In genomic region chr9:74942801-74943200, GRCh38 we compare ENCODE assay signal across 10 cellular contexts.
A peak's percentile ranks its signal among the peaks of the same experiment; 100 is the strongest.
DNase-seq lines count a peak whose midpoint lies in the region; ATAC-seq and TF ChIP-seq lines count a peak whose summit lies in the region.
"Had no signal": no experiment of that assay in that cellular context is flagged by ENCODE, and none has a peak within 500 bp of the region (broad histone marks: within the 10 kb centered on the region; RNA-seq: fewer than 3 reads in every experiment).

No MANE protein-coding gene starts in this region.

- no peak for TF ChIP-seq POLR2A in erythroblast (IDR thresholded peaks at IDR 0.05; ENCODE audit: low read length)

- ATAC-seq in GM18498 (IDR thresholded peaks at IDR 0.05; ENCODE audit: unreplicated experiment) (no peak), SK-N-SH treated with all-trans-retinoic acid at 6 μM for 48 hours (no peak)

- peak; percentile 17 for DNase-seq in activated gamma-delta T cell treated with anti-CD3 and anti-CD28 coated beads, Interleukin-2, amount 50 U/mL, for 16 hours (ENCODE audit: low read depth)
- no peak for DNase-seq in activated gamma-delta T cell treated with Interleukin-2 at 50 U/mL for 16 hours
- DNase-seq in activated CD4-positive, alpha-beta T cell treated with anti-CD3 and anti-CD28 coated beads, Interleukin-2, amount 50 U/mL, for 48 hours: peak; percentile 24 to 43
- peak; percentile 58 to 75 for DNase-seq in erythroblast (lab: John Stamatoyannopoulos, UW)
- DNase-seq in stimulated activated CD8-positive, alpha-beta memory T cell treated with anti-CD3 and anti-CD28 coated beads, Interleukin-4, amount 100 ng/mL, for 48 hours: peak; percentile 40
- DNase-seq in SKM-1 treated with dmso at 0.1 percent for 144 hours (lab: John Stamatoyannopoulos, UW; ENCODE audit: unreplicated experiment): no peak
- DNase-seq: NCI-H1092, small intestine had no signal

TF ChIP-seq in SK-N-SH treated with all-trans-retinoic acid at 6 μM for 48 hours, 23 proteins besides CTCF, POLR2A, EP300 and RAD21:
- TF ChIP-seq PPARA (CRISPR knock-in tag; IDR thresholded peaks at IDR 0.05; ENCODE audit: borderline replicate concordance) (no peak), OSR1 (CRISPR knock-in tag; IDR thresholded peaks at IDR 0.05) (no peak), ARNTL (CRISPR knock-in tag; IDR thresholded peaks at IDR 0.05; ENCODE audit: borderline replicate concordance, low read depth) (no peak), ISL1 (CRISPR knock-in tag; IDR thresholded peaks at IDR 0.05) (no peak), ZNF8 (CRISPR knock-in tag; IDR thresholded peaks at IDR 0.05) (no peak), TCF4 (CRISPR knock-in tag; IDR thresholded peaks at IDR 0.05; ENCODE audit: borderline replicate concordance) (no peak), TOX (CRISPR knock-in tag; IDR thresholded peaks at IDR 0.05; ENCODE audit: borderline replicate concordance) (no peak), ZFP3 (CRISPR knock-in tag; IDR thresholded peaks at IDR 0.05) (no peak), CSDC2 (CRISPR knock-in tag; IDR thresholded peaks at IDR 0.05) (no peak), ZNF70 (CRISPR knock-in tag; IDR thresholded peaks at IDR 0.05) (no peak), SNAI2 (CRISPR knock-in tag; IDR thresholded peaks at IDR 0.05) (no peak), TSHZ2 (CRISPR knock-in tag; IDR thresholded peaks at IDR 0.05) (no peak), CREB5 (CRISPR knock-in tag; IDR thresholded peaks at IDR 0.05; ENCODE audit: low read depth) (no peak), RARB (CRISPR knock-in tag; IDR thresholded peaks at IDR 0.05) (no peak), CSRNP3 (CRISPR knock-in tag; IDR thresholded peaks at IDR 0.05) (no peak), ZC3H10 (CRISPR knock-in tag; IDR thresholded peaks at IDR 0.05) (no peak), ESRRG (CRISPR knock-in tag; IDR thresholded peaks at IDR 0.05) (no peak)
- TF ChIP-seq, protein P1, sequence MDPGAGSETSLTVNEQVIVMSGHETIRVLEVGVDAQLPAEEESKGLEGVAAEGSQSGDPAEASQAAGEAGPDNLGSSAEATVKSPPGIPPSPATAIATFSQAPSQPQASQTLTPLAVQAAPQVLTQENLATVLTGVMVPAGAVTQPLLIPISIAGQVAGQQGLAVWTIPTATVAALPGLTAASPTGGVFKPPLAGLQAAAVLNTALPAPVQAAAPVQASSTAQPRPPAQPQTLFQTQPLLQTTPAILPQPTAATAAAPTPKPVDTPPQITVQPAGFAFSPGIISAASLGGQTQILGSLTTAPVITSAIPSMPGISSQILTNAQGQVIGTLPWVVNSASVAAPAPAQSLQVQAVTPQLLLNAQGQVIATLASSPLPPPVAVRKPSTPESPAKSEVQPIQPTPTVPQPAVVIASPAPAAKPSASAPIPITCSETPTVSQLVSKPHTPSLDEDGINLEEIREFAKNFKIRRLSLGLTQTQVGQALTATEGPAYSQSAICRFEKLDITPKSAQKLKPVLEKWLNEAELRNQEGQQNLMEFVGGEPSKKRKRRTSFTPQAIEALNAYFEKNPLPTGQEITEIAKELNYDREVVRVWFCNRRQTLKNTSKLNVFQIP (CRISPR knock-in tag; IDR thresholded peaks at IDR 0.05; ENCODE audit: borderline replicate concordance, low read depth): no peak
- TF ChIP-seq, protein P2, sequence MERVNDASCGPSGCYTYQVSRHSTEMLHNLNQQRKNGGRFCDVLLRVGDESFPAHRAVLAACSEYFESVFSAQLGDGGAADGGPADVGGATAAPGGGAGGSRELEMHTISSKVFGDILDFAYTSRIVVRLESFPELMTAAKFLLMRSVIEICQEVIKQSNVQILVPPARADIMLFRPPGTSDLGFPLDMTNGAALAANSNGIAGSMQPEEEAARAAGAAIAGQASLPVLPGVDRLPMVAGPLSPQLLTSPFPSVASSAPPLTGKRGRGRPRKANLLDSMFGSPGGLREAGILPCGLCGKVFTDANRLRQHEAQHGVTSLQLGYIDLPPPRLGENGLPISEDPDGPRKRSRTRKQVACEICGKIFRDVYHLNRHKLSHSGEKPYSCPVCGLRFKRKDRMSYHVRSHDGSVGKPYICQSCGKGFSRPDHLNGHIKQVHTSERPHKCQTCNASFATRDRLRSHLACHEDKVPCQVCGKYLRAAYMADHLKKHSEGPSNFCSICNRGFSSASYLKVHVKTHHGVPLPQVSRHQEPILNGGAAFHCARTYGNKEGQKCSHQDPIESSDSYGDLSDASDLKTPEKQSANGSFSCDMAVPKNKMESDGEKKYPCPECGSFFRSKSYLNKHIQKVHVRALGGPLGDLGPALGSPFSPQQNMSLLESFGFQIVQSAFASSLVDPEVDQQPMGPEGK (CRISPR knock-in tag; IDR thresholded peaks at IDR 0.05; ENCODE audit: borderline replicate concordance): no peak
TF ChIP-seq in SK-N-SH treated with all-trans-retinoic acid at 6 μM for 48 hours: peak in this region for 0.

Comparison
In these comparisons a context has a peak if more than half of its experiments do, and no peak if none do; other contexts are left out.
1. DNase-seq: peak in activated gamma-delta T cell treated with anti-CD3 and anti-CD28 coated beads, Interleukin-2, amount 50 U/mL, for 16 hours (single experiment), activated CD4-positive, alpha-beta T cell treated with anti-CD3 and anti-CD28 coated beads, Interleukin-2, amount 50 U/mL, for 48 hours (2 of 2), erythroblast (2 of 2) and stimulated activated CD8-positive, alpha-beta memory T cell treated with anti-CD3 and anti-CD28 coated beads, Interleukin-4, amount 100 ng/mL, for 48 hours (single experiment); none in activated gamma-delta T cell treated with Interleukin-2 at 50 U/mL for 16 hours (single experiment) and SKM-1 treated with dmso at 0.1 percent for 144 hours (single experiment).